In the genomic region with DNA sequence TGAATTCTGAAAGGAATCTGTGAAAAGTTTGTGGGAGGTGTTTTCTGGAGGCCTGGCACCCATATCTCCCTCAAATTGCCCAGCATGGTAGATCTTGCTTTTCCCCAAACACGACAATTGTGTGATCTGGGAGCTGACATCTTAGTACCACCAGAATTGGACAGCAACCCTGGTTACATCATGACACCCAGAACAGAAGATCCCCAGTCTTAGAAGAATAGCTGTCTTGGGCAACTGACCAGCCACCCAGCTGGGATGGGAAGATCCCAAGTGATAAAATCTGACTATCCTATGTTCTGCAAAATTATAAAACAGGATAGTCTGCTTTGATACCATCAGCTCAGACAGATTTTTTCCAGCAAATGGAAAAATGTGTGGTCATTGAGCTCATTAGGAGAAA, we compare ENCODE assay signal across 5 cellular contexts.
"Had no signal": no experiment of that assay in that cellular context is flagged by ENCODE, and none has a peak within 500 bp of the region (broad histone marks: within the 10 kb centered on the region; RNA-seq: fewer than 3 reads in every experiment).

No MANE protein-coding gene starts in this region.

- ATAC-seq: K562 had no signal

- DNase-seq: GM23248, H9, HCEC 1CT, IMR-90 had no signal

- H3K4me3 ChIP-seq: GM23248, K562 had no signal

- H3K27ac ChIP-seq: GM23248 had no signal

- H2AFZ ChIP-seq: GM23248 had no signal

- H3K9ac ChIP-seq: GM23248 had no signal
